Comparison of ENCODE assay signal across 8 cellular contexts in genomic region chr14:91264151-91265150, GRCh38. TPM values are rescaled to one million over a fixed set of nuclear protein-coding genes. Genes with fewer than 3 reads are reported as not detected.
A peak's percentile ranks its signal among the peaks of the same experiment; 100 is the strongest.
DNase-seq lines count a peak whose midpoint lies in the region; ATAC-seq, FAIRE-seq and TF ChIP-seq lines count a peak whose summit lies in the region.

No MANE protein-coding gene starts in this region.

- no peak for TF ChIP-seq POLR2A in H54 (IDR thresholded peaks at IDR 0.05; ENCODE audit: low read depth, low read length)

- H3K4me1 ChIP-seq in heart right ventricle: peaks cover 4 to 16% (median 8%) of the 10 kb centered on the region in 9 donors

- 10% methylated on average over 66 to 69 of the region's 69 CpGs for WGBS in heart right ventricle, 2 donors

- peaks cover 0 to 24% (median 8%) of the 10 kb centered on the region in 7 donors for H3K27me3 ChIP-seq in heart right ventricle

- ATAC-seq in heart right ventricle: peak in 7 of 8 donors; percentile 34 to 77 (median 57)
- no peak for ATAC-seq in GM21447 (IDR thresholded peaks at IDR 0.05; ENCODE audit: unreplicated experiment)

- DNase-seq in GM03348 (ENCODE audit: low spot score) (peak; percentile 72), heart right ventricle (peak in 1 of 2 donors; percentile 44), retinal pigment epithelial cell (ENCODE audit: low read depth) (no peak), GM19239 (ENCODE audit: insufficient read length, low spot score) (no peak), anterior cingulate cortex (lab: John Stamatoyannopoulos, UW) (no peak), H54 (ENCODE audit: insufficient read length, low spot score) (no peak)
- DNase-seq in activated T-cell treated with anti-CD3 and anti-CD28 coated beads, Interleukin-2, amount 50 U/mL, for 48 hours: peak; percentile 52 to 54

- intact Hi-C loops in heart right ventricle (cut with DNase I): no loop called here

- H3K4me3 ChIP-seq in heart right ventricle (peak overlapping the region in 9 of 10 donors; percentile 32 to 52 (median 48)), retinal pigment epithelial cell (ENCODE audit: low read length) (peak overlapping the region; percentile 50)

- H3K9me3 ChIP-seq in heart right ventricle: peaks cover 0 to 6% (median 0%) of the 10 kb centered on the region in 11 donors

- TF ChIP-seq CTCF in heart right ventricle (IDR thresholded peaks at IDR 0.05) (no peak), retinal pigment epithelial cell (conservative IDR thresholded peaks at IDR 0.05; ENCODE audit: low read depth, low read length) (no peak)

- peak overlapping the region in 2 of 10 donors; percentile 18 to 41 for H3K27ac ChIP-seq in heart right ventricle

- no peak for FAIRE-seq in GM19239 (lab: Jason Lieb, UNC)
- FAIRE-seq in H54 (lab: Jason Lieb, UNC): no peak

- no peaks in the 10 kb centered on the region for H3K36me3 ChIP-seq in heart right ventricle

RNA-seq across cellular contexts. Expression of gene GPR68, which starts 19.9 kb away (rescaled TPM):
- 1 to 10 TPM in 2 of 10 donors, under 1 TPM in 8; 0.13 to 2.4 (median 0.29) TPM for total RNA-seq in heart right ventricle
- polyA plus RNA-seq in heart right ventricle: under 1 TPM; 0.22 to 0.54 TPM

Comparison
In these comparisons a context has a peak if more than half of its experiments do, and no peak if none do; other contexts are left out.
1. DNase-seq: peak in GM03348 (single experiment) and activated T-cell treated with anti-CD3 and anti-CD28 coated beads, Interleukin-2, amount 50 U/mL, for 48 hours (2 of 2); none in retinal pigment epithelial cell (single experiment), GM19239 (single experiment), anterior cingulate cortex (0 of 58) and H54 (single experiment).